ENCODE assay signal across 14 cellular contexts in the genomic region with DNA sequence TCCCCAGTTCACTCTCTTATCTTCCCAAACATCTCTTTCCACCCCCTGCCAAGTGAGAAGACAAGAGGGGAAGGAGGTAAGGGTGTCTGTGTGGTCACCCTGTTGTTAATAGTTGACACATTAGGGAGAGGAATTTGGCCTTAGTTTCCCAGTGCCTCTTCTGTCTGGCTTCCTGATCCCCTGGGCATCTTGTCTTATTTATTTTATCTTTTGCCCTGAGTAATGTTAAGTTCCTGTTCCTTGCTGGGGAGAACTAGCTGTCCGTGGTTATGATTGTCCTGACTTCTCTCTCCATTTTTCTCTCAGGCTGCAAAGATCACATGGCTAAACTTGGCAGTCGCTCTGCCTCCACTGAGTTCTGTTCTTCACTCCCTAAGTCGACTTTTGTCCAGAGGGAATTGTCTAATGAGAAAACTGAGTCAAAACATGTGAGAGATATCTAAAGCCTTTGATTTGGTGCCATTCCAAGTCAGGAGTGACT.
DNase-seq lines count a peak whose midpoint lies in the region; TF ChIP-seq lines count a peak whose summit lies in the region.
"Had no signal": no experiment of that assay in that cellular context is flagged by ENCODE, and none has a peak within 500 bp of the region (broad histone marks: within the 10 kb centered on the region; RNA-seq: fewer than 3 reads in every experiment).

No MANE protein-coding gene starts in this region.

- H2AFZ ChIP-seq in ACC112 (ENCODE audit: low read length, unreplicated experiment): no peak overlapping the region

- peak; percentile 4 for DNase-seq in HS-27A (ENCODE audit: low read depth)
- DNase-seq in choroid plexus epithelial cell (ENCODE audit: low read depth): peak; percentile 74
- peak; percentile 25 for DNase-seq in left kidney (ENCODE audit: low read depth, low spot score)
- DNase-seq in NCI-H2107 (lab: John Stamatoyannopoulos, UW): no peak
- DNase-seq in germinal center (ENCODE audit: low spot score): no peak
- DNase-seq in stimulated activated CD4-positive, alpha-beta T cell treated with anti-CD3 and anti-CD28 coated beads, Interleukin-4, amount 100 ng/mL, for 24 hours: no peak
- no peak for DNase-seq in activated CD4-positive, CD25-positive, alpha-beta regulatory T cell treated with anti-CD3 and anti-CD28 coated beads, Interleukin-2, amount 50 U/mL, for 72 hours
- DNase-seq: gastrocnemius medialis; NCI-H1436; NCI-H526 treated with DMSO at 0.1 percent for 48 hours; pancreas; stimulated activated CD4-positive, alpha-beta T cell treated with anti-CD3 and anti-CD28 coated beads, Interleukin-2, amount 100 ng/mL, for 24 hours had no signal

- peak overlapping the region; percentile 8; the same call in 1 of the 2 replicates for H3K27ac ChIP-seq in ACC112 (ENCODE audit: low read depth, low read length)
- H3K27ac ChIP-seq: gastrocnemius medialis, pancreas had no signal

- no peaks in the 10 kb centered on the region for H3K79me2 ChIP-seq in ACC112 (ENCODE audit: control insufficient read depth, insufficient read depth, low read length, unreplicated experiment)

- TF ChIP-seq CTCF in choroid plexus epithelial cell (conservative IDR thresholded peaks at IDR 0.05; ENCODE audit: low read depth, low read length): no peak

- peaks cover 12% of the 10 kb centered on the region for H3K4me1 ChIP-seq in ACC112 (ENCODE audit: control insufficient read depth, insufficient read depth, low read length, unreplicated experiment)
- H3K4me1 ChIP-seq: gastrocnemius medialis, pancreas had no signal

- no peaks in the 10 kb centered on the region for H3K36me3 ChIP-seq in ACC112 (ENCODE audit: insufficient read depth, low read length)
- H3K36me3 ChIP-seq: BLaER1 treated with 17β-estradiol and CSF1 and Interleukin-3, amounts not matched to agents 10 nM and 100 nM; gastrocnemius medialis; pancreas had no signal

- no peaks in the 10 kb centered on the region for H3K27me3 ChIP-seq in ACC112 (ENCODE audit: insufficient read depth, low read length)
- H3K27me3 ChIP-seq: BLaER1 treated with 17β-estradiol and CSF1 and Interleukin-3, amounts not matched to agents 10 nM and 100 nM; gastrocnemius medialis; pancreas had no signal

- H3K4me3 ChIP-seq in ACC112 (ENCODE audit: low read depth, low read length) (no peak overlapping the region), choroid plexus epithelial cell (ENCODE audit: low read depth, low read length) (no peak overlapping the region)
- H3K4me3 ChIP-seq: BLaER1 treated with 17β-estradiol and CSF1 and Interleukin-3, amounts not matched to agents 10 nM and 100 nM; gastrocnemius medialis; pancreas had no signal

Comparison
In these comparisons a context has a peak if more than half of its experiments do, and no peak if none do; other contexts are left out.
1. DNase-seq: peak in HS-27A (single experiment), choroid plexus epithelial cell (single experiment) and left kidney (single experiment); none in NCI-H2107 (single experiment), germinal center (single experiment), stimulated activated CD4-positive, alpha-beta T cell treated with anti-CD3 and anti-CD28 coated beads, Interleukin-4, amount 100 ng/mL, for 24 hours (single experiment) and activated CD4-positive, CD25-positive, alpha-beta regulatory T cell treated with anti-CD3 and anti-CD28 coated beads, Interleukin-2, amount 50 U/mL, for 72 hours (single experiment).